ENCODE assay signal across 35 cellular contexts in the genomic region with DNA sequence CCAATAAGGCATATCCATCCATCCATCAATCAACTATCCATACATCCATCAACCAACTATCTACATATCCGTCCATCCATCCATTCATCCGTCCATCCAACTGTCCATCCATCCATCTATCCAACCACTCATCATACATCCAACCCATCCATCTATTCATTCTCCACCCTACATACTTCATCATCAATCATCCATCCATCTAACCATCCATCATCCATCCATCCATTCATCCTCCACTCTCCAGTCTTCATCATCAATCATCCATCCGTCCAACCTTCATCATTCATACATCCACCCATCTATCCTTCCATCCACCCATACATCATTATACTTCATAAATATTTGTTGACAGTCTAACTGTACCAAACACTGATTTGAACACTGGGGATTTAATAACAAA.
"Had no signal": no experiment of that assay in that cellular context is flagged by ENCODE, and none has a peak within 500 bp of the region (broad histone marks: within the 10 kb centered on the region; RNA-seq: fewer than 3 reads in every experiment).

No MANE protein-coding gene starts in this region.

- H3K36me3 ChIP-seq: MG63 had no signal

- DNase-seq: Karpas-422, Kasumi-1, MG63, MM.1S, MV-4-11, NCI-H1048, NCI-H1092, NCI-H1092 treated with DMSO at 0.1 percent for 48 hours, NCI-H1105, NCI-H1105 treated with DMSO at 0.1 percent for 48 hours, NCI-H1417, NCI-H1417 treated with DMSO at 0.1 percent for 48 hours, NCI-H1436, NCI-H1436 treated with DMSO at 0.1 percent for 48 hours, NCI-H146, NCI-H1694, NCI-H1694 treated with DMSO at 0.1 percent for 48 hours, NCI-H187, NCI-H187 treated with DMSO at 0.1 percent for 48 hours, NCI-H1930, NCI-H2029, NCI-H2029 treated with DMSO at 0.1 percent for 48 hours, NCI-H2081, NCI-H2081 treated with DMSO at 0.1 percent for 48 hours, NCI-H2107, NCI-H2171, NCI-H2171 treated with DMSO at 0.1 percent for 48 hours, NCI-H2227 treated with DMSO at 0.1 percent for 48 hours, NCI-H226, NCI-H345, NCI-H446, NCI-H446 treated with DMSO at 0.1 percent for 48 hours, NCI-H510A, NCI-H510A treated with DMSO at 0.1 percent for 48 hours, NCI-H524 had no signal

- H3K9me3 ChIP-seq: MG63 had no signal

- H3K4me3 ChIP-seq: MG63 had no signal
